ENCODE assay signal across 16 cellular contexts in genomic region chr6:87212596-87212995, GRCh38. TPM values are rescaled to one million over a fixed set of nuclear protein-coding genes. Genes with fewer than 3 reads are reported as not detected.
DNase-seq lines count a peak whose midpoint lies in the region; ATAC-seq and TF ChIP-seq lines count a peak whose summit lies in the region.
"Had no signal": no experiment of that assay in that cellular context is flagged by ENCODE, and none has a peak within 500 bp of the region (broad histone marks: within the 10 kb centered on the region; RNA-seq: fewer than 3 reads in every experiment).

No MANE protein-coding gene starts in this region.

- no peak for TF ChIP-seq CTCF in colonic mucosa (IDR thresholded peaks at IDR 0.05)

- no peak overlapping the region for H3K4me3 Mint-ChIP-seq in activated naive CD4-positive, alpha-beta T cell treated with anti-CD3 and anti-CD28 coated beads, Interleukin-2, amount 50 U/mL, for 24 hours
- no peak overlapping the region for H3K4me3 Mint-ChIP-seq in immature natural killer cell
- no peak overlapping the region for H3K4me3 Mint-ChIP-seq in stimulated activated memory B cell treated with anti-CD40 and anti-IgM and Interleukin-4, amounts not matched to agents 10 μg/mL and 1 μg/mL and 100 μg/mL, for 72 hours

- H3K9me3 Mint-ChIP-seq in activated naive CD4-positive, alpha-beta T cell treated with anti-CD3 and anti-CD28 coated beads, Interleukin-2, amount 50 U/mL, for 24 hours, result no peaks in the 10 kb centered on the region
- no peaks in the 10 kb centered on the region for H3K9me3 Mint-ChIP-seq in immature natural killer cell
- H3K9me3 Mint-ChIP-seq in stimulated activated memory B cell treated with anti-CD40 and anti-IgM and Interleukin-4, amounts not matched to agents 10 μg/mL and 1 μg/mL and 100 μg/mL, for 72 hours, result no peaks in the 10 kb centered on the region

- H3K9ac ChIP-seq in HUES64 (ENCODE audit: low read depth, low read length), result no peak overlapping the region
- no peak overlapping the region for H3K9ac ChIP-seq in colonic mucosa (ENCODE audit: low read depth in 2 of 2, low read length in 2 of 2)

- H3K36me3 Mint-ChIP-seq in activated naive CD4-positive, alpha-beta T cell treated with anti-CD3 and anti-CD28 coated beads, Interleukin-2, amount 50 U/mL, for 24 hours, result peaks cover 11% of the 10 kb centered on the region
- H3K36me3 Mint-ChIP-seq in immature natural killer cell, result no peaks in the 10 kb centered on the region
- H3K36me3 Mint-ChIP-seq in stimulated activated memory B cell treated with anti-CD40 and anti-IgM and Interleukin-4, amounts not matched to agents 10 μg/mL and 1 μg/mL and 100 μg/mL, for 72 hours, result peaks cover 10% of the 10 kb centered on the region

- peaks cover 73% of the 10 kb centered on the region for H3K4me1 Mint-ChIP-seq in activated naive CD4-positive, alpha-beta T cell treated with anti-CD3 and anti-CD28 coated beads, Interleukin-2, amount 50 U/mL, for 24 hours
- peaks cover 53 to 75% of the 10 kb centered on the region in 2 donors for H3K4me1 Mint-ChIP-seq in immature natural killer cell
- H3K4me1 Mint-ChIP-seq in stimulated activated memory B cell treated with anti-CD40 and anti-IgM and Interleukin-4, amounts not matched to agents 10 μg/mL and 1 μg/mL and 100 μg/mL, for 72 hours, result peaks cover 55% of the 10 kb centered on the region

- H3K4me1 ChIP-seq in HUES64 (ENCODE audit: insufficient read depth, low read length) (peaks cover 74% of the 10 kb centered on the region), colonic mucosa (no peaks in the 10 kb centered on the region)

- intact Hi-C loops in colonic mucosa (cut with DNase I), result no loop called here

- DNase-seq in activated naive CD4-positive, alpha-beta T cell treated with anti-CD3 and anti-CD28 coated beads, Interleukin-2, amount 50 U/mL, for 16 hours, result no peak
- DNase-seq in immature natural killer cell (no peak), cortex of kidney (lab: John Stamatoyannopoulos, UW) (no peak), NCI-H2171 treated with DMSO at 0.1 percent for 48 hours (lab: John Stamatoyannopoulos, UW) (no peak), colonic mucosa (no peak)
- DNase-seq: heart left ventricle, kidney, mesendoderm, MM.1S, NCI-H1694, NCI-H226 had no signal

- no peaks in the 10 kb centered on the region for H3K27me3 Mint-ChIP-seq in activated naive CD4-positive, alpha-beta T cell treated with anti-CD3 and anti-CD28 coated beads, Interleukin-2, amount 50 U/mL, for 24 hours
- H3K27me3 Mint-ChIP-seq in immature natural killer cell (ENCODE audit: low read depth in 3 of 3), result peaks cover 0 to 2% (median 0%) of the 10 kb centered on the region in 3 donors
- no peaks in the 10 kb centered on the region for H3K27me3 Mint-ChIP-seq in stimulated activated memory B cell treated with anti-CD40 and anti-IgM and Interleukin-4, amounts not matched to agents 10 μg/mL and 1 μg/mL and 100 μg/mL, for 72 hours

- H3K36me3 ChIP-seq in HUES64 (ENCODE audit: insufficient read depth, low read length) (peaks cover 31% of the 10 kb centered on the region), colonic mucosa (no peaks in the 10 kb centered on the region)

- H3K9me3 ChIP-seq in HUES64 (ENCODE audit: insufficient read depth, low read depth, low read length) (no peaks in the 10 kb centered on the region), colonic mucosa (no peaks in the 10 kb centered on the region)
- H3K9me3 ChIP-seq: heart left ventricle, right atrium auricular region had no signal

- no peak for ATAC-seq in stimulated activated memory B cell treated with anti-CD40 and anti-IgM and Interleukin-4, amounts not matched to agents 10 μg/mL and 1 μg/mL and 100 μg/mL, for 72 hours
- ATAC-seq: GM12878, heart left ventricle had no signal

- H3K27ac Mint-ChIP-seq in activated naive CD4-positive, alpha-beta T cell treated with anti-CD3 and anti-CD28 coated beads, Interleukin-2, amount 50 U/mL, for 24 hours, result peak overlapping the region; percentile 93
- peak overlapping the region in 4 of 6 donors; percentile 3 to 39 (median 22) for H3K27ac Mint-ChIP-seq in immature natural killer cell
- peak overlapping the region; percentile 45 for H3K27ac Mint-ChIP-seq in stimulated activated memory B cell treated with anti-CD40 and anti-IgM and Interleukin-4, amounts not matched to agents 10 μg/mL and 1 μg/mL and 100 μg/mL, for 72 hours

- H3K27me3 ChIP-seq in HUES64 (ENCODE audit: insufficient read depth, low read length), result no peaks in the 10 kb centered on the region
- no peaks in the 10 kb centered on the region for H3K27me3 ChIP-seq in colonic mucosa
- H3K27me3 ChIP-seq: heart left ventricle, right atrium auricular region had no signal

- H3K4me3 ChIP-seq in HUES64 (ENCODE audit: low read length) (no peak overlapping the region), colonic mucosa (no peak overlapping the region)
- H3K4me3 ChIP-seq: GM12878, heart left ventricle, right atrium auricular region had no signal

- H3K27ac ChIP-seq in HUES64 (ENCODE audit: low read depth, low read length) (0 out of 2 replicates have a peak overlapping the region, but pooled peaks have one; percentile 16), colonic mucosa (no peak overlapping the region)
- H3K27ac ChIP-seq: heart left ventricle, right atrium auricular region had no signal

RNA-seq across cellular contexts. Expression of gene ZNF292, which starts 57.2 kb away (rescaled TPM):
- polyA plus RNA-seq in HUES64 (2013, experiment 1 of 2), result 12.3 TPM
- 13.7 TPM for polyA plus RNA-seq in HUES64 (2013, experiment 2 of 2)
- polyA plus RNA-seq in immature natural killer cell, result 10 to 100 TPM in 2 of 3 donors, 1 to 10 TPM in 1; 10.0 to 29.8 (median 11.8) TPM
- 10 to 100 TPM; 30.6 to 56.4 TPM for total RNA-seq in colonic mucosa

Comparison
In these comparisons a context has a peak if more than half of its experiments do, and no peak if none do; other contexts are left out.
1. H3K27ac Mint-ChIP-seq: peak in every context shown above with its lines; median percentile 93 in activated naive CD4-positive, alpha-beta T cell treated with anti-CD3 and anti-CD28 coated beads, Interleukin-2, amount 50 U/mL, for 24 hours; 45 in stimulated activated memory B cell treated with anti-CD40 and anti-IgM and Interleukin-4, amounts not matched to agents 10 μg/mL and 1 μg/mL and 100 μg/mL, for 72 hours; 22 in immature natural killer cell.